15 cellular contexts compared by ENCODE assay signal in the genomic region with DNA sequence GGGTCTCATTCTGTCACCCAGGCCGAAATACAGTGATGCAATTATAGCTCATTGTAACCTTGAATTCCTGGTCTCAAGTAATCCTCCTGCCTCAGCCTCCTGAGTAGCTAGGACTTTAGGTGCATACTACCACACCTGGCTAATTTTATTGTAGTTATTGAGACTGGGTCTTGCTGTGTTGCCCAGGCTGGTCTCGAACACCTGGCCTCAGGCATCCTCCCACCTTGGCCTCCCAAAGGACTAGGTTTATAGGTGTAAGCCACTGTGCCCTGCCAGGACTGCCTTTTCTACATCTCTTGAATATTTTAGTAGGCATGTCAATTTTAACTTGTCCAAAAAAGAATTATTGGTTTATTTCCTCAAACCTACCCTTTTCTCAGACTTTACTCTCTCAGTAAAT. TPM values are rescaled to one million over a fixed set of nuclear protein-coding genes. Genes with fewer than 3 reads are reported as not detected.
DNase-seq lines count a peak whose midpoint lies in the region; ATAC-seq and TF ChIP-seq lines count a peak whose summit lies in the region.
"Had no signal": no experiment of that assay in that cellular context is flagged by ENCODE, and none has a peak within 500 bp of the region (broad histone marks: within the 10 kb centered on the region; RNA-seq: fewer than 3 reads in every experiment).

No MANE protein-coding gene starts in this region.

- 91% methylated on average over 2 of the region's 2 CpGs for WGBS in hepatocyte (ENCODE audit: low lambda C conversion rate, missing lambda C conversion rate)
- 72 to 85% (median 74%) methylated on average over 2 of the region's 2 CpGs for WGBS in adrenal gland, 4 donors

- no peak for TF ChIP-seq POLR2A in adrenal gland (IDR thresholded peaks at IDR 0.05)

- H3K36me3 Mint-ChIP-seq in natural killer cell (no peaks in the 10 kb centered on the region), WTC11 (no peaks in the 10 kb centered on the region), progenitor cell of endocrine pancreas (ENCODE audit: insufficient read depth) (peaks cover 8% of the 10 kb centered on the region)
- H3K36me3 Mint-ChIP-seq in natural killer cell treated with Interleukin-12 subunit alpha and Interleukin-12 subunit beta and Interleukin-15 and Interleukin-18, amount 100 ng/mL, for 72 hours: no peaks in the 10 kb centered on the region

- H3K4me3 ChIP-seq in hepatocyte (no peak overlapping the region), adrenal gland (no peak overlapping the region)
- H3K4me3 ChIP-seq: GM12878, GM23338 had no signal

- no peaks in the 10 kb centered on the region for H3K9me3 Mint-ChIP-seq in natural killer cell
- no peaks in the 10 kb centered on the region for H3K9me3 Mint-ChIP-seq in natural killer cell treated with Interleukin-12 subunit alpha and Interleukin-12 subunit beta and Interleukin-15 and Interleukin-18, amount 100 ng/mL, for 72 hours
- H3K9me3 Mint-ChIP-seq in WTC11: no peaks in the 10 kb centered on the region
- H3K9me3 Mint-ChIP-seq in progenitor cell of endocrine pancreas (ENCODE audit: low read depth): no peaks in the 10 kb centered on the region
- H3K9me3 Mint-ChIP-seq: GM23338 had no signal

- H3K27me3 Mint-ChIP-seq in natural killer cell (ENCODE audit: low read depth in 2 of 2) (no peaks in the 10 kb centered on the region), WTC11 (ENCODE audit: low read depth) (no peaks in the 10 kb centered on the region), progenitor cell of endocrine pancreas (no peaks in the 10 kb centered on the region)
- no peaks in the 10 kb centered on the region for H3K27me3 Mint-ChIP-seq in natural killer cell treated with Interleukin-12 subunit alpha and Interleukin-12 subunit beta and Interleukin-15 and Interleukin-18, amount 100 ng/mL, for 72 hours
- H3K27me3 Mint-ChIP-seq: B cell had no signal

- H2AFZ ChIP-seq in hepatocyte: no peak overlapping the region
- H2AFZ ChIP-seq: GM23338 had no signal

- H3K4me2 ChIP-seq in hepatocyte: no peak overlapping the region
- H3K4me2 ChIP-seq: GM23338 had no signal

- H3K9me3 ChIP-seq in hepatocyte (ENCODE audit: low read depth) (no peaks in the 10 kb centered on the region), adrenal gland (replicated peaks in 1 of 3) (no peaks in the 10 kb centered on the region)

- H3K9me2 ChIP-seq in hepatocyte (replicated peaks; ENCODE audit: insufficient read depth): no peaks in the 10 kb centered on the region

- H3K4me3 Mint-ChIP-seq in natural killer cell (no peak overlapping the region), WTC11 (no peak overlapping the region), progenitor cell of endocrine pancreas (ENCODE audit: low read depth) (no peak overlapping the region)
- no peak overlapping the region for H3K4me3 Mint-ChIP-seq in natural killer cell treated with Interleukin-12 subunit alpha and Interleukin-12 subunit beta and Interleukin-15 and Interleukin-18, amount 100 ng/mL, for 72 hours
- H3K4me3 Mint-ChIP-seq: B cell, GM23338 had no signal

- H3K4me1 Mint-ChIP-seq in natural killer cell: peaks cover 67 to 68% of the 10 kb centered on the region in 2 donors
- H3K4me1 Mint-ChIP-seq in natural killer cell treated with Interleukin-12 subunit alpha and Interleukin-12 subunit beta and Interleukin-15 and Interleukin-18, amount 100 ng/mL, for 72 hours (ENCODE audit: low read depth in 2 of 2): peaks cover 46 to 51% of the 10 kb centered on the region in 2 donors
- H3K4me1 Mint-ChIP-seq in WTC11: peaks cover 36% of the 10 kb centered on the region
- peaks cover 42% of the 10 kb centered on the region for H3K4me1 Mint-ChIP-seq in progenitor cell of endocrine pancreas (ENCODE audit: low read depth)

- H4K20me1 ChIP-seq in hepatocyte (ENCODE audit: insufficient read depth, poor library complexity, severe bottlenecking): peaks cover 63% of the 10 kb centered on the region

- H3K27me3 ChIP-seq in hepatocyte (no peaks in the 10 kb centered on the region), adrenal gland (no peaks in the 10 kb centered on the region)

- DNase-seq in natural killer cell (no peak), WTC11 (ENCODE audit: low spot score) (no peak), hepatocyte (ENCODE audit: low spot score) (no peak), progenitor cell of endocrine pancreas (ENCODE audit: low spot score, unreplicated experiment) (no peak), SHP77 (lab: John Stamatoyannopoulos, UW) (no peak), adrenal gland (no peak)
- DNase-seq in natural killer cell treated with Interleukin-12 subunit alpha and Interleukin-12 subunit beta and Interleukin-15 and Interleukin-18, amount 100 ng/mL, for 72 hours (ENCODE audit: low spot score): no peak
- DNase-seq: C1 segment of cervical spinal cord, DMS 273 treated with DMSO at 0.1 percent for 48 hours, H7 had no signal

- H3K27ac ChIP-seq in hepatocyte: peak overlapping the region; percentile 13
- H3K27ac ChIP-seq in adrenal gland: no peak overlapping the region
- H3K27ac ChIP-seq: HL-60 had no signal

- TF ChIP-seq CTCF in natural killer cell (IDR thresholded peaks at IDR 0.05): no peak
- TF ChIP-seq CTCF in WTC11 (IDR thresholded peaks at IDR 0.05): no peak
- no peak for TF ChIP-seq CTCF in hepatocyte (IDR thresholded peaks at IDR 0.05; ENCODE audit: poor library complexity)
- no peak for TF ChIP-seq CTCF in progenitor cell of endocrine pancreas (IDR thresholded peaks at IDR 0.05; ENCODE audit: unreplicated experiment)
- TF ChIP-seq CTCF in adrenal gland (IDR thresholded peaks at IDR 0.05): no peak

- POLR2A ChIA-PET in WTC11 (lab: Charles Lee): no interaction called here

- no peaks in the 10 kb centered on the region for H3K36me3 ChIP-seq in hepatocyte (replicated peaks; ENCODE audit: insufficient read depth, low read depth)
- H3K36me3 ChIP-seq in adrenal gland (replicated peaks in 1 of 2): no peaks in the 10 kb centered on the region

- CTCF ChIA-PET in WTC11 (lab: Charles Lee): no interaction called here

- H3K27ac Mint-ChIP-seq in natural killer cell (peak overlapping the region; percentile 52 to 70), WTC11 (peak overlapping the region; percentile 14; the same call in 1 of the 2 replicates), progenitor cell of endocrine pancreas (peak overlapping the region; percentile 61)
- peak overlapping the region in 1 of 2 donors; percentile 6 for H3K27ac Mint-ChIP-seq in natural killer cell treated with Interleukin-12 subunit alpha and Interleukin-12 subunit beta and Interleukin-15 and Interleukin-18, amount 100 ng/mL, for 72 hours
- H3K27ac Mint-ChIP-seq: B cell, GM23338 had no signal

- ATAC-seq in natural killer cell (no peak), WTC11 (no peak), GM18907 (IDR thresholded peaks at IDR 0.05; ENCODE audit: unreplicated experiment) (no peak)
- ATAC-seq in natural killer cell treated with Interleukin-12 subunit alpha and Interleukin-12 subunit beta and Interleukin-15 and Interleukin-18, amount 100 ng/mL, for 72 hours: no peak
- ATAC-seq: GM12878, GM23338 had no signal

- H3K4me1 ChIP-seq in hepatocyte (ENCODE audit: insufficient read depth): no peaks in the 10 kb centered on the region
- H3K4me1 ChIP-seq in adrenal gland (replicated peaks in 1 of 2): peaks cover 4 to 10% of the 10 kb centered on the region in 2 donors

- intact Hi-C loops in natural killer cell (cut with micrococcal nuclease) (no loop called here), adrenal gland (cut with DNase I) (no loop called here)

- H3K79me2 ChIP-seq in hepatocyte: peaks cover 100% of the 10 kb centered on the region

TF ChIP-seq in WTC11, 78 proteins besides CTCF, POLR2A, EP300 and RAD21:
- no peak for TF ChIP-seq ETV6 (CRISPR knock-in tag; IDR thresholded peaks at IDR 0.05)
- TF ChIP-seq JUN (CRISPR knock-in tag; IDR thresholded peaks at IDR 0.05): no peak
- TF ChIP-seq GRHL2 (CRISPR knock-in tag; IDR thresholded peaks at IDR 0.05; ENCODE audit: insufficient replicate concordance, severe bottlenecking): no peak
- peak; percentile 97 for TF ChIP-seq ZNF121 (CRISPR knock-in tag; IDR thresholded peaks at IDR 0.05)

RNA-seq across cellular contexts. Expression of gene DENND4C, which starts 16.9 kb away (rescaled TPM):
- total RNA-seq in natural killer cell (100 to 1,000 TPM in 2 of 3 donors, 10 to 100 TPM in 1; 82.6 to 115 (median 100) TPM), WTC11 (2021) (21.0 to 22.6 TPM (median 21.7 TPM) in 3 replicates), hepatocyte (70.2 and 82.6 TPM in 2 replicates), progenitor cell of endocrine pancreas (57.3 and 60.4 TPM in 2 replicates), adrenal gland (10 to 100 TPM; 34.6 to 81.6 (median 52.1) TPM)
- total RNA-seq in natural killer cell treated with Interleukin-12 subunit alpha and Interleukin-12 subunit beta and Interleukin-15 and Interleukin-18, amount 100 ng/mL, for 72 hours: 10 to 100 TPM; 31.8 to 36.5 TPM
- polyA plus RNA-seq in hepatocyte (14.9 and 17.1 TPM in 2 replicates), adrenal gland (10 to 100 TPM in 1 of 3 donors, 1 to 10 TPM in 2; 5.0 to 29.7 (median 7.0) TPM)
